Comparison of ENCODE assay signal across 20 cellular contexts in genomic region chr15:75145027-75145841, GRCh38. TPM values are rescaled to one million over a fixed set of nuclear protein-coding genes. Genes with fewer than 3 reads are reported as not detected.
DNase-seq lines count a peak whose midpoint lies in the region; ATAC-seq and TF ChIP-seq lines count a peak whose summit lies in the region.
"Had no signal": no experiment of that assay in that cellular context is flagged by ENCODE, and none has a peak within 500 bp of the region (broad histone marks: within the 10 kb centered on the region; RNA-seq: fewer than 3 reads in every experiment).

No MANE protein-coding gene starts in this region.

- peaks cover 9% of the 10 kb centered on the region for H3K4me1 Mint-ChIP-seq in osteocyte (ENCODE audit: unreplicated experiment)
- H3K4me1 Mint-ChIP-seq: T-helper 17 cell had no signal

- H3K36me3 ChIP-seq in SJCRH30 (no peaks in the 10 kb centered on the region), A673 (ENCODE audit: insufficient read depth, low read length, poor library complexity, severe bottlenecking) (no peaks in the 10 kb centered on the region)
- H3K36me3 ChIP-seq: vagina had no signal

- peak; percentile 62 for DNase-seq in ELR (ENCODE audit: low read depth)
- DNase-seq in SJCRH30, result peak; percentile 80 to 83
- peak; percentile 75 for DNase-seq in glomerular visceral epithelial cell (ENCODE audit: extremely low spot score)
- DNase-seq in osteocyte (ENCODE audit: extremely low spot score, unreplicated experiment), result no peak
- no peak for DNase-seq in A673 (ENCODE audit: low spot score)
- DNase-seq: activated naive CD8-positive, alpha-beta T cell treated with anti-CD3 and anti-CD28 coated beads for 36 hours; CD8-positive, alpha-beta T cell; DMS153; mammary epithelial cell; NCI-H187 treated with DMSO at 0.1 percent for 48 hours; NCI-H69; OCI-M1; stimulated activated CD4-positive, alpha-beta T cell treated with anti-CD3 and anti-CD28 coated beads, Interleukin-2, amount 100 ng/mL, for 48 hours; stimulated activated naive B cell treated with anti-CD40 and anti-IgM and Interleukin-4, amounts not matched to agents 10 μg/mL and 1 μg/mL and 100 μg/mL, for 72 hours; T-helper 17 cell; testis had no signal

- no peak overlapping the region for H3K27ac Mint-ChIP-seq in osteocyte (ENCODE audit: unreplicated experiment)
- H3K27ac Mint-ChIP-seq: activated naive CD8-positive, alpha-beta T cell treated with anti-CD3 and anti-CD28 coated beads for 36 hours; CD8-positive, alpha-beta T cell; stimulated activated naive B cell treated with anti-CD40 and anti-IgM and Interleukin-4, amounts not matched to agents 10 μg/mL and 1 μg/mL and 100 μg/mL, for 72 hours; T-helper 17 cell had no signal

- H3K36me3 Mint-ChIP-seq in osteocyte (ENCODE audit: unreplicated experiment), result peaks cover 4% of the 10 kb centered on the region

- H3K27ac ChIP-seq in SJCRH30 (peak overlapping the region; percentile 14; the same call in 1 of the 2 replicates), A673 (ENCODE audit: low read depth, low read length, poor library complexity, severe bottlenecking) (no peak overlapping the region)
- H3K27ac ChIP-seq: testis, vagina had no signal

- H3K4me3 Mint-ChIP-seq in osteocyte (ENCODE audit: unreplicated experiment), result no peak overlapping the region
- H3K4me3 Mint-ChIP-seq: activated naive CD8-positive, alpha-beta T cell treated with anti-CD3 and anti-CD28 coated beads for 36 hours; CD8-positive, alpha-beta T cell; stimulated activated naive B cell treated with anti-CD40 and anti-IgM and Interleukin-4, amounts not matched to agents 10 μg/mL and 1 μg/mL and 100 μg/mL, for 72 hours; T-helper 17 cell had no signal

- peaks cover 7% of the 10 kb centered on the region for H3K9me3 Mint-ChIP-seq in osteocyte (ENCODE audit: unreplicated experiment)

- no peak for TF ChIP-seq EP300 in Ishikawa (IDR thresholded peaks at IDR 0.05; ENCODE audit: borderline replicate concordance)

- CTCF ChIA-PET in A673 (lab: Charles Lee), result no interaction called here

- BruUV-seq in A673 (replicated peaks; lab: Mats Ljungman, UMichigan), result no TSS peak

- TF ChIP-seq RAD21 in Ishikawa (IDR thresholded peaks at IDR 0.05; ENCODE audit: low read depth), result peak; percentile 60

- peaks cover 23% of the 10 kb centered on the region for H3K9me3 ChIP-seq in SJCRH30 (replicated peaks)
- peaks cover 44% of the 10 kb centered on the region for H3K9me3 ChIP-seq in A673 (ENCODE audit: low read depth, low read length, poor library complexity, severe bottlenecking)
- H3K9me3 ChIP-seq: testis had no signal

- intact Hi-C loops in A673 (cut with micrococcal nuclease; ENCODE audit: unreplicated experiment), result no loop called here

- TF ChIP-seq CTCF in osteocyte (IDR thresholded peaks at IDR 0.05) (no peak), A673 (conservative IDR thresholded peaks at IDR 0.05; ENCODE audit: low read depth, low read length) (no peak)

- H3K4me1 ChIP-seq in SJCRH30, result peaks cover 9% of the 10 kb centered on the region; the same call in 1 of the 2 replicates
- H3K4me1 ChIP-seq in A673 (ENCODE audit: insufficient read depth, low read length, poor library complexity, severe bottlenecking), result no peaks in the 10 kb centered on the region
- H3K4me1 ChIP-seq: vagina had no signal

- H3K27me3 ChIP-seq in SJCRH30 (no peaks in the 10 kb centered on the region), A673 (replicated peaks; ENCODE audit: insufficient read depth, low read depth, low read length, poor library complexity) (no peaks in the 10 kb centered on the region)
- H3K27me3 ChIP-seq: testis, vagina had no signal

- no peaks in the 10 kb centered on the region for H3K27me3 Mint-ChIP-seq in osteocyte (ENCODE audit: unreplicated experiment)
- H3K27me3 Mint-ChIP-seq: activated naive CD8-positive, alpha-beta T cell treated with anti-CD3 and anti-CD28 coated beads for 36 hours; T-helper 17 cell had no signal

- H3K4me3 ChIP-seq in SJCRH30, result no peak overlapping the region
- H3K4me3 ChIP-seq in A673 (ENCODE audit: low read depth, low read length, poor library complexity, severe bottlenecking), result no peak overlapping the region
- H3K4me3 ChIP-seq: GM12878, testis, vagina had no signal

- POLR2A ChIA-PET in A673 (lab: Charles Lee; ENCODE audit: low non-redundant PET), result no interaction called here

- ATAC-seq in HG02885 (IDR thresholded peaks at IDR 0.05; ENCODE audit: poor library complexity, unreplicated experiment), result no peak
- ATAC-seq: CD8-positive, alpha-beta T cell; GM12878; stimulated activated naive B cell treated with anti-CD40 and anti-IgM and Interleukin-4, amounts not matched to agents 10 μg/mL and 1 μg/mL and 100 μg/mL, for 72 hours; T-helper 17 cell had no signal

TF ChIP-seq in Ishikawa, 13 proteins besides CTCF, POLR2A, EP300 and RAD21:
- TF ChIP-seq EGR1 (IDR thresholded peaks at IDR 0.05) (no peak), TAF1 (IDR thresholded peaks at IDR 0.05; ENCODE audit: low read depth) (no peak), CREB1 (IDR thresholded peaks at IDR 0.05; ENCODE audit: low read depth) (no peak), ZBTB7A (IDR thresholded peaks at IDR 0.05; ENCODE audit: low read depth) (no peak), USF1 (IDR thresholded peaks at IDR 0.05) (no peak), CEBPB (IDR thresholded peaks at IDR 0.05) (no peak), MAX (IDR thresholded peaks at IDR 0.05) (no peak), FOXM1 (IDR thresholded peaks at IDR 0.05; ENCODE audit: borderline replicate concordance, low read depth) (no peak), TCF12 (IDR thresholded peaks at IDR 0.05; ENCODE audit: low read depth) (no peak), TEAD4 (IDR thresholded peaks at IDR 0.05) (no peak)

RNA-seq across cellular contexts. Expression of gene C15orf39, which starts 56.4 kb away (rescaled TPM):
- total RNA-seq in SJCRH30 (2014; rRNA removed; shearing (Covaris generic)), result 19.6 and 21.1 TPM in 2 replicates
- 19.4 and 20.1 TPM in 2 replicates for total RNA-seq in osteocyte
- total RNA-seq in A673 (2021), result 28.9 and 30.3 TPM in 2 replicates

Comparison
In these comparisons a context has a peak if more than half of its experiments do, and no peak if none do; other contexts are left out.
1. DNase-seq: peak in ELR (single experiment), SJCRH30 (2 of 2) and glomerular visceral epithelial cell (single experiment); none in osteocyte (single experiment) and A673 (single experiment).